1 cellular context compared by ENCODE assay signal in the genomic region with DNA sequence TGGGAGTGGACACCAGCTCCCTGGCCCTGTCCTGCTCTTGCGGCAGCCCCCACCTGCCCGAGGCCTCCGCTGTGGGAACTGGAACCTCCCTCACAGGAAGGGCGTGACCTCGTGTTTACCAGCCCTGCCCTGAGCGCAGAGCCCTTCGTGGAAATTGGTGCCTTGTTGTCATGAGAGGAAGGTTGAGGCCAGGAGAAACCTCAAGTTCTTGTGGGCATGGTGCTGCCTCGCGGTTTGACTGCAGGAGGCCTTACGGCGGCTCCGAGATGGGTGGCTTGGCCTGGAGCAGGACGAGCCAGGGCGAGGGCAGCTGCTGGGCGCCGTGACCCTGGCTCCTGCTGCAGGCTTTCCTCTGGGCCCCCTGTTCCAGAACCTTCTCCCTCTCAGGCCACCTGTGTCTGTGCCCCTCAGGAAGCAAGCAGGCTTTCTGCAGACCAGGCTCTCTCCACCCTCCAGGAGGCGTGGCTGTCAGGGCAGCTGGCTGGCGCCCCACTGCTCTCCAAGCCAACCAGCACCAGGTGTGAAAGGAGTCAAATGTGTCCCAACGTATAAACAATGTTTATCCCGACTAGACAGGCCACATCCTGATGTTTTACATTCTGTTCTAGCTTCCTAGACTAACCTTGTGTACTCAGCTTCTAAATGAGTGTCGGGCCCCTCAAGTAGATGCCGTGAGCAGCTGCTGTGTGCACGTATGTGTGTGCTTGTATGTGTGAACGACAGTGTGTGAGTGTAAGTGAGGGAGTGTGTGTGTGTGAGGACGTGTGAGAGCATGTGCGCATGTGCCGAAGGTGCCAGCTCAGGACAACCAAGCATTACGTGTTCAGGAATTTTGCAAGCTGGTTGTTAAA.
TF ChIP-seq lines count a peak whose summit lies in the region.

No MANE protein-coding gene starts in this region.

TF ChIP-seq in GM23338, 12 proteins besides CTCF, POLR2A, EP300 and RAD21 (continued from another document):
- TF ChIP-seq, protein P1, sequence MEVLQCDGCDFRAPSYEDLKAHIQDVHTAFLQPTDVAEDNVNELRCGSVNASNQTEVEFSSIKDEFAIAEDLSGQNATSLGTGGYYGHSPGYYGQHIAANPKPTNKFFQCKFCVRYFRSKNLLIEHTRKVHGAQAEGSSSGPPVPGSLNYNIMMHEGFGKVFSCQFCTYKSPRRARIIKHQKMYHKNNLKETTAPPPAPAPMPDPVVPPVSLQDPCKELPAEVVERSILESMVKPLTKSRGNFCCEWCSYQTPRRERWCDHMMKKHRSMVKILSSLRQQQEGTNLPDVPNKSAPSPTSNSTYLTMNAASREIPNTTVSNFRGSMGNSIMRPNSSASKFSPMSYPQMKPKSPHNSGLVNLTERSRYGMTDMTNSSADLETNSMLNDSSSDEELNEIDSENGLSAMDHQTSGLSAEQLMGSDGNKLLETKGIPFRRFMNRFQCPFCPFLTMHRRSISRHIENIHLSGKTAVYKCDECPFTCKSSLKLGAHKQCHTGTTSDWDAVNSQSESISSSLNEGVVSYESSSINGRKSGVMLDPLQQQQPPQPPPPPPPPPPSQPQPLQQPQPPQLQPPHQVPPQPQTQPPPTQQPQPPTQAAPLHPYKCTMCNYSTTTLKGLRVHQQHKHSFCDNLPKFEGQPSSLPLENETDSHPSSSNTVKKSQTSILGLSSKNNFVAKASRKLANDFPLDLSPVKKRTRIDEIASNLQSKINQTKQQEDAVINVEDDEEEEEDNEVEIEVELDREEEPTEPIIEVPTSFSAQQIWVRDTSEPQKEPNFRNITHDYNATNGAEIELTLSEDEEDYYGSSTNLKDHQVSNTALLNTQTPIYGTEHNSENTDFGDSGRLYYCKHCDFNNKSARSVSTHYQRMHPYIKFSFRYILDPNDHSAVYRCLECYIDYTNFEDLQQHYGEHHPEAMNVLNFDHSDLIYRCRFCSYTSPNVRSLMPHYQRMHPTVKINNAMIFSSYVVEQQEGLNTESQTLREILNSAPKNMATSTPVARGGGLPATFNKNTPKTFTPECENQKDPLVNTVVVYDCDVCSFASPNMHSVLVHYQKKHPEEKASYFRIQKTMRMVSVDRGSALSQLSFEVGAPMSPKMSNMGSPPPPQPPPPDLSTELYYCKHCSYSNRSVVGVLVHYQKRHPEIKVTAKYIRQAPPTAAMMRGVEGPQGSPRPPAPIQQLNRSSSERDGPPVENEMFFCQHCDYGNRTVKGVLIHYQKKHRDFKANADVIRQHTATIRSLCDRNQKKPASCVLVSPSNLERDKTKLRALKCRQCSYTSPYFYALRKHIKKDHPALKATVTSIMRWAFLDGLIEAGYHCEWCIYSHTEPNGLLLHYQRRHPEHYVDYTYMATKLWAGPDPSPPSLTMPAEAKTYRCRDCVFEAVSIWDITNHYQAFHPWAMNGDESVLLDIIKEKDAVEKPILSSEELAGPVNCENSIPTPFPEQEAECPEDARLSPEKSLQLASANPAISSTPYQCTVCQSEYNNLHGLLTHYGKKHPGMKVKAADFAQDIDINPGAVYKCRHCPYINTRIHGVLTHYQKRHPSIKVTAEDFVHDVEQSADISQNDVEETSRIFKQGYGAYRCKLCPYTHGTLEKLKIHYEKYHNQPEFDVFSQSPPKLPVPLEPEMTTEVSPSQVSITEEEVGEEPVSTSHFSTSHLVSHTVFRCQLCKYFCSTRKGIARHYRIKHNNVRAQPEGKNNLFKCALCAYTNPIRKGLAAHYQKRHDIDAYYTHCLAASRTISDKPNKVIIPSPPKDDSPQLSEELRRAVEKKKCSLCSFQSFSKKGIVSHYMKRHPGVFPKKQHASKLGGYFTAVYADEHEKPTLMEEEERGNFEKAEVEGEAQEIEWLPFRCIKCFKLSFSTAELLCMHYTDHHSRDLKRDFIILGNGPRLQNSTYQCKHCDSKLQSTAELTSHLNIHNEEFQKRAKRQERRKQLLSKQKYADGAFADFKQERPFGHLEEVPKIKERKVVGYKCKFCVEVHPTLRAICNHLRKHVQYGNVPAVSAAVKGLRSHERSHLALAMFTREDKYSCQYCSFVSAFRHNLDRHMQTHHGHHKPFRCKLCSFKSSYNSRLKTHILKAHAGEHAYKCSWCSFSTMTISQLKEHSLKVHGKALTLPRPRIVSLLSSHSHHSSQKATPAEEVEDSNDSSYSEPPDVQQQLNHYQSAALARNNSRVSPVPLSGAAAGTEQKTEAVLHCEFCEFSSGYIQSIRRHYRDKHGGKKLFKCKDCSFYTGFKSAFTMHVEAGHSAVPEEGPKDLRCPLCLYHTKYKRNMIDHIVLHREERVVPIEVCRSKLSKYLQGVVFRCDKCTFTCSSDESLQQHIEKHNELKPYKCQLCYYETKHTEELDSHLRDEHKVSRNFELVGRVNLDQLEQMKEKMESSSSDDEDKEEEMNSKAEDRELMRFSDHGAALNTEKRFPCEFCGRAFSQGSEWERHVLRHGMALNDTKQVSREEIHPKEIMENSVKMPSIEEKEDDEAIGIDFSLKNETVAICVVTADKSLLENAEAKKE (CRISPR knock-in tag; IDR thresholded peaks at IDR 0.05): no peak
- TF ChIP-seq, protein P2, sequence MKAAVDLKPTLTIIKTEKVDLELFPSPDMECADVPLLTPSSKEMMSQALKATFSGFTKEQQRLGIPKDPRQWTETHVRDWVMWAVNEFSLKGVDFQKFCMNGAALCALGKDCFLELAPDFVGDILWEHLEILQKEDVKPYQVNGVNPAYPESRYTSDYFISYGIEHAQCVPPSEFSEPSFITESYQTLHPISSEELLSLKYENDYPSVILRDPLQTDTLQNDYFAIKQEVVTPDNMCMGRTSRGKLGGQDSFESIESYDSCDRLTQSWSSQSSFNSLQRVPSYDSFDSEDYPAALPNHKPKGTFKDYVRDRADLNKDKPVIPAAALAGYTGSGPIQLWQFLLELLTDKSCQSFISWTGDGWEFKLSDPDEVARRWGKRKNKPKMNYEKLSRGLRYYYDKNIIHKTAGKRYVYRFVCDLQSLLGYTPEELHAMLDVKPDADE (IDR thresholded peaks at IDR 0.05): no peak
- TF ChIP-seq ZNF114 (CRISPR knock-in tag; IDR thresholded peaks at IDR 0.05): no peak
- no peak for TF ChIP-seq CREB1 (CRISPR knock-in tag; IDR thresholded peaks at IDR 0.05; ENCODE audit: low read depth)
- TF ChIP-seq JUNB (IDR thresholded peaks at IDR 0.05; ENCODE audit: unreplicated experiment): no peak
- TF ChIP-seq ZNF331 (CRISPR knock-in tag; IDR thresholded peaks at IDR 0.05; ENCODE audit: low read depth): no peak
